ENCODE assay signal across 8 cellular contexts in genomic region chr19:45769054-45769782, GRCh38. TPM values are rescaled to one million over a fixed set of nuclear protein-coding genes. Genes with fewer than 3 reads are reported as not detected.
DNase-seq lines count a peak whose midpoint lies in the region; ATAC-seq, FAIRE-seq and TF ChIP-seq lines count a peak whose summit lies in the region.

Gene SIX5 (minus strand): TSS chr19:45769252. CDS start chr19:45768844, 408 bp downstream.

- no peaks in the 10 kb centered on the region for H3K9me3 ChIP-seq in keratinocyte (ENCODE audit: control insufficient read depth, low read depth, low read length)

- peak within 1 kb of the TSS; percentile 77 for H3K4me3 ChIP-seq in AG04449 (ENCODE audit: low read depth, low read length)
- peak within 1 kb of the TSS; percentile 49 to 93 (median 86) for H3K4me3 ChIP-seq in keratinocyte (ENCODE audit: control insufficient read depth in 2 of 3, extremely low read depth in 1 of 3, insufficient read depth in 2 of 3, low read depth in 1 of 3, low read length in 3 of 3)

- H3K4me1 Mint-ChIP-seq in central memory CD8-positive, alpha-beta T cell, result peaks cover 23% of the 10 kb centered on the region

- H3K79me2 ChIP-seq in keratinocyte (ENCODE audit: control insufficient read depth, insufficient read depth, low read length), result no peaks in the 10 kb centered on the region

- peaks cover 31% of the 10 kb centered on the region for H3K36me3 Mint-ChIP-seq in central memory CD8-positive, alpha-beta T cell (ENCODE audit: insufficient read depth)

- POLR2A ChIA-PET in AG04449 (lab: Yijun Ruan, JAX), result interaction anchor here (0.6 to 6.2 kb wide), 13 partner anchors 13 to 77 kb away, joined by 3 to 65 read pairs (median 6); partner anchors contain the start of genes DMPK, DMWD, FBXO46 and QPCTL

- CTCF ChIA-PET in AG04449 (lab: Yijun Ruan, JAX), result interaction anchor here (0.6 to 9.9 kb wide), 26 partner anchors 9 to 256 kb away, joined by 3 to 170 read pairs (median 6); partner anchors contain the start of genes DMPK, DMWD, FBXO46 and QPCTL

- peak within 1 kb of the TSS; percentile 83 for H3K27ac ChIP-seq in keratinocyte (ENCODE audit: control insufficient read depth, insufficient read depth, low read length)

- no peaks in the 10 kb centered on the region for H3K9me1 ChIP-seq in keratinocyte (ENCODE audit: control insufficient read depth, extremely low read depth, insufficient read depth, low read length)

- peak within 1 kb of the TSS; percentile 84 for H3K9ac ChIP-seq in keratinocyte (ENCODE audit: control insufficient read depth, extremely low read depth, insufficient read depth, low read length)

- ATAC-seq in GM18873 (IDR thresholded peaks at IDR 0.05; ENCODE audit: low FRiP score, unreplicated experiment), result peak; percentile 66
- ATAC-seq in HG03135 (IDR thresholded peaks at IDR 0.05; ENCODE audit: unreplicated experiment), result peak; percentile 50
- ATAC-seq in central memory CD8-positive, alpha-beta T cell (replicated peaks; ENCODE audit: extremely low read depth, poor library complexity, severe bottlenecking), result peak; percentile 57

- peaks cover 15% of the 10 kb centered on the region for H3K4me1 ChIP-seq in keratinocyte (ENCODE audit: control insufficient read depth, extremely low read depth, insufficient read depth, low read length)

- H3K4me2 ChIP-seq in keratinocyte (ENCODE audit: control insufficient read depth, extremely low read depth, insufficient read depth, low read depth, low read length), result peak within 1 kb of the TSS; percentile 98

- peak within 1 kb of the TSS; percentile 79 for H3K27ac Mint-ChIP-seq in central memory CD8-positive, alpha-beta T cell (ENCODE audit: low read depth)

- no peaks in the 10 kb centered on the region for H3K27me3 ChIP-seq in keratinocyte (ENCODE audit: control insufficient read depth, extremely low read depth, insufficient read depth, low read length)

- peak; percentile 81 for FAIRE-seq in keratinocyte (lab: Jason Lieb, UNC)

- peaks cover 0 to 4% of the 10 kb centered on the region in 2 experiments for H3K36me3 ChIP-seq in keratinocyte (ENCODE audit: control insufficient read depth in 2 of 2, extremely low read depth in 1 of 2, insufficient read depth in 2 of 2, low read length in 2 of 2)

- peaks cover 8% of the 10 kb centered on the region for H3K27me3 Mint-ChIP-seq in central memory CD8-positive, alpha-beta T cell

- dilution Hi-C loops in keratinocyte (cut with MboI; ENCODE audit: extremely low pct_ligation_motif_present, low sequenced_read_pairs), result no loop called here

- H4K20me1 ChIP-seq in keratinocyte (ENCODE audit: control insufficient read depth, extremely low read depth, insufficient read depth, low read length), result peaks cover 6% of the 10 kb centered on the region

- no peaks in the 10 kb centered on the region for H3K9me3 Mint-ChIP-seq in central memory CD8-positive, alpha-beta T cell

- DNase-seq in AG04449 (ENCODE audit: low read depth, low spot score) (peak; percentile 73), NCI-H2227 (lab: John Stamatoyannopoulos, UW; ENCODE audit: unreplicated experiment) (peak; percentile 96), keratinocyte (ENCODE audit: low read depth, low spot score) (peak; percentile 83)
- DNase-seq in activated CD4-positive, CD25-positive, alpha-beta regulatory T cell treated with anti-CD3 and anti-CD28 coated beads, Interleukin-2, amount 50 U/mL, for 16 hours (ENCODE audit: low read depth, low spot score), result peak; percentile 84
- DNase-seq in central memory CD8-positive, alpha-beta T cell (ENCODE audit: low spot score in 2 of 2), result peak; percentile 90 to 92
- DNase-seq in stimulated activated CD4-positive, alpha-beta T cell treated with anti-CD3 and anti-CD28 coated beads, Interleukin-12 subunit alpha, Interleukin-12 subunit beta, amount 100 ng/mL, for 48 hours (ENCODE audit: low read depth in 2 of 3, low spot score in 1 of 3), result peak; percentile 94 to 96 (median 95)

- no peak for TF ChIP-seq CTCF in AG04449 (IDR thresholded peaks at IDR 0.05; ENCODE audit: insufficient read depth, low read length, missing control alignments)
- TF ChIP-seq CTCF in keratinocyte (optimal IDR thresholded peaks at IDR 0.05 in 1 of 3, IDR thresholded peaks at IDR 0.05 in 1 of 3, conservative IDR thresholded peaks at IDR 0.05 in 1 of 3; ENCODE audit: extremely low read depth in 1 of 3, insufficient read depth in 2 of 3, low read length in 3 of 3), result no peak

- H3K4me3 Mint-ChIP-seq in central memory CD8-positive, alpha-beta T cell, result peak within 1 kb of the TSS; percentile 86

- peak within 1 kb of the TSS; percentile 80 for H2AFZ ChIP-seq in keratinocyte (ENCODE audit: control insufficient read depth, low read length)

RNA-seq across cellular contexts. Expression of gene SIX5, which starts in this region (rescaled TPM):
- polyA plus RNA-seq in keratinocyte, result 1.3 to 2.2 TPM (median 2.0 TPM) in 3 replicates
- polyA plus RNA-seq in keratinocyte (2011; ENCODE audit: low read depth), result 0.45 TPM
- 1.5 and 3.0 TPM in 2 replicates for polyA plus RNA-seq in keratinocyte (2011; cell fraction: cytosol; rRNA removed)
- 4.5 and 5.8 TPM in 2 replicates for polyA plus RNA-seq in keratinocyte (2011; cell fraction: nucleus; rRNA removed)
- polyA plus RNA-seq in keratinocyte (2012; ENCODE audit: low replicate concordance), result 1.8 and 2.2 TPM in 2 replicates
- 1.1 to 5.1 TPM (median 2.8 TPM) in 3 replicates for polyA minus RNA-seq in keratinocyte
- 6.1 TPM for polyA minus RNA-seq in keratinocyte (2011; cell fraction: cytosol; rRNA and poly(A)+ RNA removed)
- 1.9 and 3.8 TPM in 2 replicates for polyA minus RNA-seq in keratinocyte (2011; cell fraction: nucleus; rRNA and poly(A)+ RNA removed)

Comparison
In these comparisons a context has a peak if more than half of its experiments do, and no peak if none do; other contexts are left out.
1. Peak in every context shown above with its lines: DNase-seq, ATAC-seq, H3K4me3 ChIP-seq and H3K27ac ChIP-seq.